Comparison of ENCODE assay signal across 1 cellular context in the genomic region with DNA sequence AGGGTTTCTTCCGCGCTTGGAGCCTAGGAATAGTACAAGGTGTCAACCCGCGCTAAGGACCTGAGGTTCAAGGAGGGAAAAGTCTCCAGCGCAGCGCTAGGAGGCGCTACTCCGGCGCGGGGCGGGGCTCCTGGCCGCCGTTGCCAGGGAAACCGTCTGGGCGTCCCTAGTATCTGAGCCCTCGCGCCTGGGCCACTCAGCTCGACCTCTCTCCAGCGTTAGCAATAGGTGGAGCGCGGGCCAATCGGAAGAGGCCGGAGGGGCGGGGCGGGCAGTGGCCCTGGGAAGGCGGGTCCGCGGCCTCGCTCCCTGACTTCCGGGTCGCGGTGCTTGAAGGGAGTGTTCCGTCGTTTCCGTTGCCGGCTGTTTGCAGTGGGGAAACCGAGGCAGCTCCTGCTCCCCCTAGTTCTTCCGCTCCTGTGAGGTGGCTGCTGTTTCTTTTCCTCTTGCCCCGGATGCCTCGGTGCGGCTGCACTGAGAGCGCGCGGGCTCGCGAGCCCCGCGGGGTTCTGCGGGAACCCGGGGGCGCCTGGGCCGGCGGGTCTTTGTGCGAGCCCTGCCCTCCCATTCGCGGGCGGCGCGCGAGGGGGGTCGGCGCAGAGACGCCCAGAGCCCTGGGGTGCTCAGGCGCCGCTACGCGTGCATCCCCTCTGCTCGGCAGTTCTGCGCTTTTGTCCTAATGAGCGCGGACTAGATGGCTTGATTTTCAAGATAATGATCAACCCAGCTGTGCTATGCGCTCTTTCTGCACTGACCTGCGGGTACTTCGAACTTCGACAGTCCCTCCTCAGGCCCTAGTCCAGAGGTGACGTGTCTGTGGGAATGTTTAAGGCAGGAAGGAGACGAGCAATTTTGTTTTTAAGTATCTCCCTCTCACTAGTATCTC.
TF ChIP-seq lines count a peak whose summit lies in the region.

A gene with protein sequence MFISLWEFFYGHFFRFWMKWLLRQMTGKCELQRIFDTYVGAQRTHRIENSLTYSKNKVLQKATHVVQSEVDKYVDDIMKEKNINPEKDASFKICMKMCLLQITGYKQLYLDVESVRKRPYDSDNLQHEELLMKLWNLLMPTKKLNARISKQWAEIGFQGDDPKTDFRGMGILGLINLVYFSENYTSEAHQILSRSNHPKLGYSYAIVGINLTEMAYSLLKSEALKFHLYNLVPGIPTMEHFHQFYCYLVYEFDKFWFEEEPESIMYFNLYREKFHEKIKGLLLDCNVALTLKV (plus strand): TSS at position 312 of the 886 bp plus-strand sequence. CDS start 1,261 bp downstream, outside the sequence.

TF ChIP-seq in K562, 482 proteins besides CTCF, POLR2A, EP300 and RAD21 (continued from another document and continues in another):
- TF ChIP-seq, protein P1, sequence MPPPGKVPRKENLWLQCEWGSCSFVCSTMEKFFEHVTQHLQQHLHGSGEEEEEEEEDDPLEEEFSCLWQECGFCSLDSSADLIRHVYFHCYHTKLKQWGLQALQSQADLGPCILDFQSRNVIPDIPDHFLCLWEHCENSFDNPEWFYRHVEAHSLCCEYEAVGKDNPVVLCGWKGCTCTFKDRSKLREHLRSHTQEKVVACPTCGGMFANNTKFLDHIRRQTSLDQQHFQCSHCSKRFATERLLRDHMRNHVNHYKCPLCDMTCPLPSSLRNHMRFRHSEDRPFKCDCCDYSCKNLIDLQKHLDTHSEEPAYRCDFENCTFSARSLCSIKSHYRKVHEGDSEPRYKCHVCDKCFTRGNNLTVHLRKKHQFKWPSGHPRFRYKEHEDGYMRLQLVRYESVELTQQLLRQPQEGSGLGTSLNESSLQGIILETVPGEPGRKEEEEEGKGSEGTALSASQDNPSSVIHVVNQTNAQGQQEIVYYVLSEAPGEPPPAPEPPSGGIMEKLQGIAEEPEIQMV (tag; conservative IDR thresholded peaks at IDR 0.05; ENCODE audit: low read depth): no peak
- TF ChIP-seq SRSF1 (IDR thresholded peaks at IDR 0.05; ENCODE audit: low read depth, low read length) (no peak), ZC3H4 (CRISPR knock-in tag; IDR thresholded peaks at IDR 0.05; ENCODE audit: borderline replicate concordance) (no peak), NUFIP1 (IDR thresholded peaks at IDR 0.05; ENCODE audit: partially characterized antibody) (no peak), U2AF2 (optimal IDR thresholded peaks at IDR 0.05; ENCODE audit: low read depth, low read length) (no peak), SRSF9 (IDR thresholded peaks at IDR 0.05; ENCODE audit: borderline replicate concordance, low read depth, low read length) (no peak), ZNF12 (CRISPR knock-in tag; IDR thresholded peaks at IDR 0.05) (no peak), TRIM28 (IDR thresholded peaks at IDR 0.05) (no peak), XRCC5 (IDR thresholded peaks at IDR 0.05; ENCODE audit: low read depth, low read length) (peak; percentile 89), L3MBTL2 (IDR thresholded peaks at IDR 0.05) (peak; percentile 97), ZNF695 (CRISPR knock-in tag; IDR thresholded peaks at IDR 0.05) (no peak), NR2C1 (IDR thresholded peaks at IDR 0.05) (peak; percentile 96), NR2C1 (tag; IDR thresholded peaks at IDR 0.05) (peak; percentile 94), NFYB (IDR thresholded peaks at IDR 0.05; ENCODE audit: extremely low read depth, insufficient read length) (peak; percentile 83), SRSF7 (optimal IDR thresholded peaks at IDR 0.05; ENCODE audit: low read depth, low read length) (no peak), CC2D1A (IDR thresholded peaks at IDR 0.05) (peak; percentile 54), MIER1 (IDR thresholded peaks at IDR 0.05; ENCODE audit: low read depth) (no peak), ZNF436 (CRISPR knock-in tag; IDR thresholded peaks at IDR 0.05) (no peak), ASH1L (IDR thresholded peaks at IDR 0.05; ENCODE audit: borderline replicate concordance, low read depth, partially characterized antibody) (no peak), TAL1 (IDR thresholded peaks at IDR 0.05) (no peak), HDAC8 (tag; IDR thresholded peaks at IDR 0.05) (no peak), BMI1 (IDR thresholded peaks at IDR 0.05; ENCODE audit: low read length) (peak; percentile 81), ZNF707 (CRISPR knock-in tag; conservative IDR thresholded peaks at IDR 0.05) (no peak), IRF2 (CRISPR knock-in tag; IDR thresholded peaks at IDR 0.05) (no peak), HMG20A (CRISPR knock-in tag; conservative IDR thresholded peaks at IDR 0.05) (no peak), JUN (IDR thresholded peaks at IDR 0.05; ENCODE audit: borderline replicate concordance, low read depth, low read length) (peak; percentile 32; the same call in 1 of the 2 replicates), JUN (CRISPR knock-in tag; IDR thresholded peaks at IDR 0.05; ENCODE audit: borderline replicate concordance) (no peak), TAF9B (IDR thresholded peaks at IDR 0.05; ENCODE audit: partially characterized antibody) (no peak)
- TF ChIP-seq, protein P2, sequence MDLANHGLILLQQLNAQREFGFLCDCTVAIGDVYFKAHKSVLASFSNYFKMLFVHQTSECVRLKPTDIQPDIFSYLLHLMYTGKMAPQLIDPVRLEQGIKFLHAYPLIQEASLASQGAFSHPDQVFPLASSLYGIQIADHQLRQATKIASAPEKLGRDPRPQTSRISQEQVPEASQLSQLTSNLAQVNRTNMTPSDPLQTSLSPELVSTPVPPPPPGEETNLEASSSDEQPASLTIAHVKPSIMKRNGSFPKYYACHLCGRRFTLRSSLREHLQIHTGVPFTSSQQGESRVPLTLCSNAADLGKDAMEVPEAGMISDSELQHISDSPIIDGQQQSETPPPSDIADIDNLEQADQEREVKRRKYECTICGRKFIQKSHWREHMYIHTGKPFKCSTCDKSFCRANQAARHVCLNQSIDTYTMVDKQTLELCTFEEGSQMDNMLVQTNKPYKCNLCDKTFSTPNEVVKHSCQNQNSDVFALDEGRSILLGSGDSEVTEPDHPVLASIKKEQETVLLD (IDR thresholded peaks at IDR 0.05): no peak
- TF ChIP-seq, protein P3, sequence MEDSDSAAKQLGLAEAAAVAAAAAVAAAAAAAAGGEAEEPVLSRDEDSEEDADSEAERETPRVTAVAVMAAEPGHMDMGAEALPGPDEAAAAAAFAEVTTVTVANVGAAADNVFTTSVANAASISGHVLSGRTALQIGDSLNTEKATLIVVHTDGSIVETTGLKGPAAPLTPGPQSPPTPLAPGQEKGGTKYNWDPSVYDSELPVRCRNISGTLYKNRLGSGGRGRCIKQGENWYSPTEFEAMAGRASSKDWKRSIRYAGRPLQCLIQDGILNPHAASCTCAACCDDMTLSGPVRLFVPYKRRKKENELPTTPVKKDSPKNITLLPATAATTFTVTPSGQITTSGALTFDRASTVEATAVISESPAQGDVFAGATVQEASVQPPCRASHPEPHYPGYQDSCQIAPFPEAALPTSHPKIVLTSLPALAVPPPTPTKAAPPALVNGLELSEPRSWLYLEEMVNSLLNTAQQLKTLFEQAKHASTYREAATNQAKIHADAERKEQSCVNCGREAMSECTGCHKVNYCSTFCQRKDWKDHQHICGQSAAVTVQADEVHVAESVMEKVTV (CRISPR knock-in tag; IDR thresholded peaks at IDR 0.05): no peak
- TF ChIP-seq, protein P4, sequence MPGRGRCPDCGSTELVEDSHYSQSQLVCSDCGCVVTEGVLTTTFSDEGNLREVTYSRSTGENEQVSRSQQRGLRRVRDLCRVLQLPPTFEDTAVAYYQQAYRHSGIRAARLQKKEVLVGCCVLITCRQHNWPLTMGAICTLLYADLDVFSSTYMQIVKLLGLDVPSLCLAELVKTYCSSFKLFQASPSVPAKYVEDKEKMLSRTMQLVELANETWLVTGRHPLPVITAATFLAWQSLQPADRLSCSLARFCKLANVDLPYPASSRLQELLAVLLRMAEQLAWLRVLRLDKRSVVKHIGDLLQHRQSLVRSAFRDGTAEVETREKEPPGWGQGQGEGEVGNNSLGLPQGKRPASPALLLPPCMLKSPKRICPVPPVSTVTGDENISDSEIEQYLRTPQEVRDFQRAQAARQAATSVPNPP (IDR thresholded peaks at IDR 0.05; ENCODE audit: borderline replicate concordance, insufficient read depth, insufficient read length): no peak
- TF ChIP-seq, protein P5, sequence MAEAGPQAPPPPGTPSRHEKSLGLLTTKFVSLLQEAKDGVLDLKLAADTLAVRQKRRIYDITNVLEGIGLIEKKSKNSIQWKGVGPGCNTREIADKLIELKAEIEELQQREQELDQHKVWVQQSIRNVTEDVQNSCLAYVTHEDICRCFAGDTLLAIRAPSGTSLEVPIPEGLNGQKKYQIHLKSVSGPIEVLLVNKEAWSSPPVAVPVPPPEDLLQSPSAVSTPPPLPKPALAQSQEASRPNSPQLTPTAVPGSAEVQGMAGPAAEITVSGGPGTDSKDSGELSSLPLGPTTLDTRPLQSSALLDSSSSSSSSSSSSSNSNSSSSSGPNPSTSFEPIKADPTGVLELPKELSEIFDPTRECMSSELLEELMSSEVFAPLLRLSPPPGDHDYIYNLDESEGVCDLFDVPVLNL (CRISPR knock-in tag; IDR thresholded peaks at IDR 0.05; ENCODE audit: low read depth): no peak
- TF ChIP-seq, protein P6, sequence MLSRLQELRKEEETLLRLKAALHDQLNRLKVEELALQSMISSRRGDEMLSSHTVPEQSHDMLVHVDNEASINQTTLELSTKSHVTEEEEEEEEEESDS (CRISPR knock-in tag; IDR thresholded peaks at IDR 0.05): no peak
- TF ChIP-seq, protein P7, sequence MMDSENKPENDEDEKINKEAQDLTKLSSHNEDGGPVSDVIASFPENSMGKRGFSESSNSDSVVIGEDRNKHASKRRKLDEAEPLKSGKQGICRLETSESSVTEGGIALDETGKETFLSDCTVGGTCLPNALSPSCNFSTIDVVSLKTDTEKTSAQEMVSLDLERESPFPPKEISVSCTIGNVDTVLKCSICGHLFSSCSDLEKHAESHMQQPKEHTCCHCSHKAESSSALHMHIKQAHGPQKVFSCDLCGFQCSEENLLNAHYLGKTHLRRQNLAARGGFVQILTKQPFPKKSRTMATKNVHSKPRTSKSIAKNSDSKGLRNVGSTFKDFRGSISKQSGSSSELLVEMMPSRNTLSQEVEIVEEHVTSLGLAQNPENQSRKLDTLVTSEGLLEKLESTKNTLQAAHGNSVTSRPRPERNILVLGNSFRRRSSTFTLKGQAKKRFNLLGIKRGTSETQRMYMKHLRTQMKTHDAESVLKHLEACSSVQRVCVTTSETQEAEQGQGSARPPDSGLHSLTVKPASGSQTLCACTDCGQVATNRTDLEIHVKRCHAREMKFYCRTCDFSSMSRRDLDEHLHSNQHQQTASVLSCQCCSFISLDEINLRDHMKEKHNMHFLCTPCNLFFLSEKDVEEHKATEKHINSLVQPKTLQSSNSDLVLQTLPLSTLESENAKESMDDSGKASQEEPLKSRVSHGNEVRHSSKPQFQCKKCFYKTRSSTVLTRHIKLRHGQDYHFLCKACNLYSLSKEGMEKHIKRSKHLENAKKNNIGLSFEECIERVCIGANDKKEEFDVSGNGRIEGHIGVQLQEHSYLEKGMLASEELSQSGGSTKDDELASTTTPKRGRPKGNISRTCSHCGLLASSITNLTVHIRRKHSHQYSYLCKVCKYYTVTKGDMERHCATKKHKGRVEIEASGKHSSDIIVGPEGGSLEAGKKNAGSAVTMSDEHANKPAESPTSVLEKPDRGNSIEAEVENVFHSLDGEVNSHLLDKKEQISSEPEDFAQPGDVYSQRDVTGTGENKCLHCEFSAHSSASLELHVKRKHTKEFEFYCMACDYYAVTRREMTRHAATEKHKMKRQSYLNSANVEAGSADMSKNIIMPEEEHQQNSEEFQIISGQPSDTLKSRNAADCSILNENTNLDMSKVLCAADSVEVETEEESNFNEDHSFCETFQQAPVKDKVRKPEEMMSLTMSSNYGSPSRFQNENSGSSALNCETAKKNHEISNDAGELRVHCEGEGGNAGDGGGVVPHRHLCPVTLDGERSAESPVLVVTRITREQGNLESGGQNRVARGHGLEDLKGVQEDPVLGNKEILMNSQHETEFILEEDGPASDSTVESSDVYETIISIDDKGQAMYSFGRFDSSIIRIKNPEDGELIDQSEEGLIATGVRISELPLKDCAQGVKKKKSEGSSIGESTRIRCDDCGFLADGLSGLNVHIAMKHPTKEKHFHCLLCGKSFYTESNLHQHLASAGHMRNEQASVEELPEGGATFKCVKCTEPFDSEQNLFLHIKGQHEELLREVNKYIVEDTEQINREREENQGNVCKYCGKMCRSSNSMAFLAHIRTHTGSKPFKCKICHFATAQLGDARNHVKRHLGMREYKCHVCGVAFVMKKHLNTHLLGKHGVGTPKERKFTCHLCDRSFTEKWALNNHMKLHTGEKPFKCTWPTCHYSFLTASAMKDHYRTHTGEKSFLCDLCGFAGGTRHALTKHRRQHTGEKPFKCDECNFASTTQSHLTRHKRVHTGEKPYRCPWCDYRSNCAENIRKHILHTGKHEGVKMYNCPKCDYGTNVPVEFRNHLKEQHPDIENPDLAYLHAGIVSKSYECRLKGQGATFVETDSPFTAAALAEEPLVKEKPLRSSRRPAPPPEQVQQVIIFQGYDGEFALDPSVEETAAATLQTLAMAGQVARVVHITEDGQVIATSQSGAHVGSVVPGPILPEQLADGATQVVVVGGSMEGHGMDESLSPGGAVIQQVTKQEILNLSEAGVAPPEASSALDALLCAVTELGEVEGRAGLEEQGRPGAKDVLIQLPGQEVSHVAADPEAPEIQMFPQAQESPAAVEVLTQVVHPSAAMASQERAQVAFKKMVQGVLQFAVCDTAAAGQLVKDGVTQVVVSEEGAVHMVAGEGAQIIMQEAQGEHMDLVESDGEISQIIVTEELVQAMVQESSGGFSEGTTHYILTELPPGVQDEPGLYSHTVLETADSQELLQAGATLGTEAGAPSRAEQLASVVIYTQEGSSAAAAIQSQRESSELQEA (IDR thresholded peaks at IDR 0.05; ENCODE audit: low read depth): no peak
- TF ChIP-seq, protein P8, sequence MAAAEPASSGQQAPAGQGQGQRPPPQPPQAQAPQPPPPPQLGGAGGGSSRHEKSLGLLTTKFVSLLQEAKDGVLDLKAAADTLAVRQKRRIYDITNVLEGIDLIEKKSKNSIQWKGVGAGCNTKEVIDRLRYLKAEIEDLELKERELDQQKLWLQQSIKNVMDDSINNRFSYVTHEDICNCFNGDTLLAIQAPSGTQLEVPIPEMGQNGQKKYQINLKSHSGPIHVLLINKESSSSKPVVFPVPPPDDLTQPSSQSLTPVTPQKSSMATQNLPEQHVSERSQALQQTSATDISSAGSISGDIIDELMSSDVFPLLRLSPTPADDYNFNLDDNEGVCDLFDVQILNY (CRISPR knock-in tag; IDR thresholded peaks at IDR 0.05): no peak
- TF ChIP-seq, protein P9, sequence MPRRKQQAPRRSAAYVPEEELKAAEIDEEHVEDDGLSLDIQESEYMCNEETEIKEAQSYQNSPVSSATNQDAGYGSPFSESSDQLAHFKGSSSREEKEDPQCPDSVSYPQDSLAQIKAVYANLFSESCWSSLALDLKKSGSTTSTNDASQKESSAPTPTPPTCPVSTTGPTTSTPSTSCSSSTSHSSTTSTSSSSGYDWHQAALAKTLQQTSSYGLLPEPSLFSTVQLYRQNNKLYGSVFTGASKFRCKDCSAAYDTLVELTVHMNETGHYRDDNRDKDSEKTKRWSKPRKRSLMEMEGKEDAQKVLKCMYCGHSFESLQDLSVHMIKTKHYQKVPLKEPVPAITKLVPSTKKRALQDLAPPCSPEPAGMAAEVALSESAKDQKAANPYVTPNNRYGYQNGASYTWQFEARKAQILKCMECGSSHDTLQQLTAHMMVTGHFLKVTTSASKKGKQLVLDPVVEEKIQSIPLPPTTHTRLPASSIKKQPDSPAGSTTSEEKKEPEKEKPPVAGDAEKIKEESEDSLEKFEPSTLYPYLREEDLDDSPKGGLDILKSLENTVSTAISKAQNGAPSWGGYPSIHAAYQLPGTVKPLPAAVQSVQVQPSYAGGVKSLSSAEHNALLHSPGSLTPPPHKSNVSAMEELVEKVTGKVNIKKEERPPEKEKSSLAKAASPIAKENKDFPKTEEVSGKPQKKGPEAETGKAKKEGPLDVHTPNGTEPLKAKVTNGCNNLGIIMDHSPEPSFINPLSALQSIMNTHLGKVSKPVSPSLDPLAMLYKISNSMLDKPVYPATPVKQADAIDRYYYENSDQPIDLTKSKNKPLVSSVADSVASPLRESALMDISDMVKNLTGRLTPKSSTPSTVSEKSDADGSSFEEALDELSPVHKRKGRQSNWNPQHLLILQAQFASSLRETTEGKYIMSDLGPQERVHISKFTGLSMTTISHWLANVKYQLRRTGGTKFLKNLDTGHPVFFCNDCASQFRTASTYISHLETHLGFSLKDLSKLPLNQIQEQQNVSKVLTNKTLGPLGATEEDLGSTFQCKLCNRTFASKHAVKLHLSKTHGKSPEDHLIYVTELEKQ (CRISPR knock-in tag; IDR thresholded peaks at IDR 0.05): no peak
